ENCODE assay signal across 10 cellular contexts in the genomic region with DNA sequence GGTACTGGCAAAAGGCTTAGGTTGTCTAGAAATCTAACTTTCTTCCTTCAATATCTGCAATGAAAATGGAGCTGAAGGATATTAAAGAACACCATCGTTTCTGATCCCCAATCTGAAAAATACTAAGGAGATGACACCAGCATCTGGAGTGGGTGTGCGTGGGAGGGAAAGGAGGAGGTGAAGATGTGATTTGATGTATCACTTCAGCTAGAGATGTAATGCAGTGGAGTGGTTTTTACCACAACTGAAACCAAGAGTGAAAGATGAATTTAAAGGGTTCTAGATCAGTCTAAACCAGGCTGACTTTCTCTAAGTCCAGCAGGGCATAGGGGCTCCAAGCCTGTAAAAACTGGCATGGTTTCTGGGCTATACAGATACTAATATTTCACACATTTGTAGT.
DNase-seq lines count a peak whose midpoint lies in the region; ATAC-seq lines count a peak whose summit lies in the region.
"Had no signal": no experiment of that assay in that cellular context is flagged by ENCODE, and none has a peak within 500 bp of the region (broad histone marks: within the 10 kb centered on the region; RNA-seq: fewer than 3 reads in every experiment).

No MANE protein-coding gene starts in this region.

- ATAC-seq in GM18858 (IDR thresholded peaks at IDR 0.05; ENCODE audit: unreplicated experiment) (peak; percentile 76), GM21529 (IDR thresholded peaks at IDR 0.05; ENCODE audit: unreplicated experiment) (peak; percentile 88), HG03565 (IDR thresholded peaks at IDR 0.05; ENCODE audit: unreplicated experiment) (peak; percentile 71), esophagus mucosa (no peak), HG02588 (IDR thresholded peaks at IDR 0.05; ENCODE audit: unreplicated experiment) (no peak)

- peak; percentile 30 to 41 for DNase-seq in stimulated activated CD4-positive, alpha-beta T cell treated with anti-CD3 and anti-CD28 coated beads, Interleukin-1b, Interleukin-23, amount 100 ng/mL, for 4 hours (ENCODE audit: low read depth in 2 of 2)
- DNase-seq in NCI-H1436 (lab: John Stamatoyannopoulos, UW) (no peak), NCI-H1092 treated with DMSO at 0.1 percent for 48 hours (lab: John Stamatoyannopoulos, UW) (no peak)
- DNase-seq: NCI-H1417 treated with DMSO at 0.1 percent for 48 hours, substantia nigra had no signal

Comparison
In these comparisons a context has a peak if more than half of its experiments do, and no peak if none do; other contexts are left out.
1. ATAC-seq: peak in GM18858 (single experiment), GM21529 (single experiment) and HG03565 (single experiment); none in esophagus mucosa (single experiment) and HG02588 (single experiment).
2. DNase-seq: peak in stimulated activated CD4-positive, alpha-beta T cell treated with anti-CD3 and anti-CD28 coated beads, Interleukin-1b, Interleukin-23, amount 100 ng/mL, for 4 hours (2 of 2); none in NCI-H1436 (single experiment) and NCI-H1092 treated with DMSO at 0.1 percent for 48 hours (single experiment).